1 cellular context compared by ENCODE assay signal in genomic region chr16:2751577-2752034, GRCh38.
A peak's percentile ranks its signal among the peaks of the same experiment; 100 is the strongest.
TF ChIP-seq lines count a peak whose summit lies in the region.

No MANE protein-coding gene starts in this region.

TF ChIP-seq in HepG2, 621 proteins besides CTCF, POLR2A, EP300 and RAD21 (continued from another document and continues in another):
- TF ChIP-seq ZSCAN21 (CRISPR knock-in tag; IDR thresholded peaks at IDR 0.05; ENCODE audit: borderline replicate concordance): no peak
- TF ChIP-seq HHEX (CRISPR knock-in tag; IDR thresholded peaks at IDR 0.05): no peak
- no peak for TF ChIP-seq IKZF1 (IDR thresholded peaks at IDR 0.05)
- TF ChIP-seq, protein P1, sequence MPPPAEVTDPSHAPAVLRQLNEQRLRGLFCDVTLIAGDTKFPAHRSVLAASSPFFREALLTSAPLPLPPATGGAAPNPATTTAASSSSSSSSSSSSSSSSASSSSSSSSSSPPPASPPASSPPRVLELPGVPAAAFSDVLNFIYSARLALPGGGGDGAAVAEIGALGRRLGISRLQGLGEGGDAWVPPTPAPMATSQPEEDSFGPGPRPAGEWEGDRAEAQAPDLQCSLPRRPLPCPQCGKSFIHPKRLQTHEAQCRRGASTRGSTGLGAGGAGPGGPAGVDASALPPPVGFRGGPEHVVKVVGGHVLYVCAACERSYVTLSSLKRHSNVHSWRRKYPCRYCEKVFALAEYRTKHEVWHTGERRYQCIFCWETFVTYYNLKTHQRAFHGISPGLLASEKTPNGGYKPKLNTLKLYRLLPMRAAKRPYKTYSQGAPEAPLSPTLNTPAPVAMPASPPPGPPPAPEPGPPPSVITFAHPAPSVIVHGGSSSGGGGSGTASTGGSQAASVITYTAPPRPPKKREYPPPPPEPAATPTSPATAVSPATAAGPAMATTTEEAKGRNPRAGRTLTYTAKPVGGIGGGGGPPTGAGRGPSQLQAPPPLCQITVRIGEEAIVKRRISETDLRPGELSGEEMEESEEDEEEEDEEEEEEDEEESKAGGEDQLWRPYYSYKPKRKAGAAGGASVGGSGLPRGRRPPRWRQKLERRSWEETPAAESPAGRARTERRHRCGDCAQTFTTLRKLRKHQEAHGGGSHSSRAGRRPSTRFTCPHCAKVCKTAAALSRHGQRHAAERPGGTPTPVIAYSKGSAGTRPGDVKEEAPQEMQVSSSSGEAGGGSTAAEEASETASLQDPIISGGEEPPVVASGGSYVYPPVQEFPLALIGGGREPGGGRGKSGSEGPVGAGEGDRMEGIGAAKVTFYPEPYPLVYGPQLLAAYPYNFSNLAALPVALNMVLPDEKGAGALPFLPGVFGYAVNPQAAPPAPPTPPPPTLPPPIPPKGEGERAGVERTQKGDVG (CRISPR knock-in tag; IDR thresholded peaks at IDR 0.05; ENCODE audit: borderline replicate concordance): 0 out of 2 replicates have a peak, but pooled peaks have one; percentile 38
- TF ChIP-seq, protein P2, sequence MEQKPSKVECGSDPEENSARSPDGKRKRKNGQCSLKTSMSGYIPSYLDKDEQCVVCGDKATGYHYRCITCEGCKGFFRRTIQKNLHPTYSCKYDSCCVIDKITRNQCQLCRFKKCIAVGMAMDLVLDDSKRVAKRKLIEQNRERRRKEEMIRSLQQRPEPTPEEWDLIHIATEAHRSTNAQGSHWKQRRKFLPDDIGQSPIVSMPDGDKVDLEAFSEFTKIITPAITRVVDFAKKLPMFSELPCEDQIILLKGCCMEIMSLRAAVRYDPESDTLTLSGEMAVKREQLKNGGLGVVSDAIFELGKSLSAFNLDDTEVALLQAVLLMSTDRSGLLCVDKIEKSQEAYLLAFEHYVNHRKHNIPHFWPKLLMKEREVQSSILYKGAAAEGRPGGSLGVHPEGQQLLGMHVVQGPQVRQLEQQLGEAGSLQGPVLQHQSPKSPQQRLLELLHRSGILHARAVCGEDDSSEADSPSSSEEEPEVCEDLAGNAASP (CRISPR knock-in tag; IDR thresholded peaks at IDR 0.05; ENCODE audit: borderline replicate concordance): 0 out of 2 replicates have a peak, but pooled peaks have one; percentile 7
- TF ChIP-seq NRL (CRISPR knock-in tag; IDR thresholded peaks at IDR 0.05; ENCODE audit: borderline replicate concordance): no peak
- no peak for TF ChIP-seq JDP2 (CRISPR knock-in tag; IDR thresholded peaks at IDR 0.05; ENCODE audit: borderline replicate concordance)
- TF ChIP-seq ZNF790 (CRISPR knock-in tag; IDR thresholded peaks at IDR 0.05; ENCODE audit: borderline replicate concordance): no peak
- 0 out of 2 replicates have a peak, but pooled peaks have one; percentile 7 for TF ChIP-seq RARA (CRISPR knock-in tag; IDR thresholded peaks at IDR 0.05)
- TF ChIP-seq, protein P3, sequence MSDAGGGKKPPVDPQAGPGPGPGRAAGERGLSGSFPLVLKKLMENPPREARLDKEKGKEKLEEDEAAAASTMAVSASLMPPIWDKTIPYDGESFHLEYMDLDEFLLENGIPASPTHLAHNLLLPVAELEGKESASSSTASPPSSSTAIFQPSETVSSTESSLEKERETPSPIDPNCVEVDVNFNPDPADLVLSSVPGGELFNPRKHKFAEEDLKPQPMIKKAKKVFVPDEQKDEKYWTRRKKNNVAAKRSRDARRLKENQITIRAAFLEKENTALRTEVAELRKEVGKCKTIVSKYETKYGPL (CRISPR knock-in tag; IDR thresholded peaks at IDR 0.05): peak; percentile 16; the same call in 1 of the 2 replicates
- no peak for TF ChIP-seq MXD1 (CRISPR knock-in tag; IDR thresholded peaks at IDR 0.05)
- no peak for TF ChIP-seq XBP1 (CRISPR knock-in tag; IDR thresholded peaks at IDR 0.05)
- no peak for TF ChIP-seq NR3C1 (CRISPR knock-in tag; IDR thresholded peaks at IDR 0.05)
- peak; percentile 18; the same call in 1 of the 2 replicates for TF ChIP-seq ZBTB39 (CRISPR knock-in tag; IDR thresholded peaks at IDR 0.05)
- TF ChIP-seq TCF7 (IDR thresholded peaks at IDR 0.05; ENCODE audit: low read depth): no peak
- no peak; the same call in 1 of the 2 replicates for TF ChIP-seq ZNF782 (CRISPR knock-in tag; IDR thresholded peaks at IDR 0.05; ENCODE audit: borderline replicate concordance)
- TF ChIP-seq ZNF138 (CRISPR knock-in tag; IDR thresholded peaks at IDR 0.05; ENCODE audit: low read depth): no peak
- no peak for TF ChIP-seq ZHX2 (IDR thresholded peaks at IDR 0.05; ENCODE audit: low read depth)
- TF ChIP-seq ZHX2 (CRISPR knock-in tag; IDR thresholded peaks at IDR 0.05; ENCODE audit: borderline replicate concordance): no peak
- TF ChIP-seq ATM (IDR thresholded peaks at IDR 0.05; ENCODE audit: borderline replicate concordance): no peak
- TF ChIP-seq MED1 (CRISPR knock-in tag; IDR thresholded peaks at IDR 0.05): peak; percentile 59; the same call in 1 of the 2 replicates
- TF ChIP-seq YY1 (IDR thresholded peaks at IDR 0.05; ENCODE audit: insufficient read depth, insufficient replicate concordance, low read depth, low read length): no peak
- 0 out of 2 replicates have a peak, but pooled peaks have one; percentile 6 for TF ChIP-seq ZNF709 (CRISPR knock-in tag; IDR thresholded peaks at IDR 0.05)
- no peak for TF ChIP-seq NCOA5 (CRISPR knock-in tag; IDR thresholded peaks at IDR 0.05)
- TF ChIP-seq ATF7 (IDR thresholded peaks at IDR 0.05): no peak
- no peak for TF ChIP-seq ATF7 (CRISPR knock-in tag; IDR thresholded peaks at IDR 0.05)
- no peak for TF ChIP-seq PBX2 (CRISPR knock-in tag; IDR thresholded peaks at IDR 0.05)
- TF ChIP-seq ZNF326 (CRISPR knock-in tag; IDR thresholded peaks at IDR 0.05; ENCODE audit: borderline replicate concordance): no peak
- no peak for TF ChIP-seq ARID2 (CRISPR knock-in tag; IDR thresholded peaks at IDR 0.05; ENCODE audit: borderline replicate concordance)
- no peak for TF ChIP-seq ZFYVE20 (CRISPR knock-in tag; IDR thresholded peaks at IDR 0.05; ENCODE audit: borderline replicate concordance, low read depth)
- TF ChIP-seq ZNF629 (CRISPR knock-in tag; conservative IDR thresholded peaks at IDR 0.05): no peak
- TF ChIP-seq GRHL1 (CRISPR knock-in tag; conservative IDR thresholded peaks at IDR 0.05): no peak
- TF ChIP-seq ERF (CRISPR knock-in tag; IDR thresholded peaks at IDR 0.05): no peak; the same call in none of the 2 replicates
- no peak for TF ChIP-seq TAF1 (CRISPR knock-in tag; IDR thresholded peaks at IDR 0.05)
- TF ChIP-seq ZSCAN31 (CRISPR knock-in tag; IDR thresholded peaks at IDR 0.05; ENCODE audit: low read depth): no peak
- TF ChIP-seq, protein P4, sequence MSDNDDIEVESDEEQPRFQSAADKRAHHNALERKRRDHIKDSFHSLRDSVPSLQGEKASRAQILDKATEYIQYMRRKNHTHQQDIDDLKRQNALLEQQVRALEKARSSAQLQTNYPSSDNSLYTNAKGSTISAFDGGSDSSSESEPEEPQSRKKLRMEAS (IDR thresholded peaks at IDR 0.05): no peak
- peak; percentile 68 for TF ChIP-seq POLR2AphosphoS5 (IDR thresholded peaks at IDR 0.05; ENCODE audit: low read depth, low read length)
- no peak for TF ChIP-seq ZMYM3 (CRISPR knock-in tag; IDR thresholded peaks at IDR 0.05)
- no peak for TF ChIP-seq ZEB1 (IDR thresholded peaks at IDR 0.05; ENCODE audit: insufficient replicate concordance, low read depth)
- TF ChIP-seq ZNF773 (CRISPR knock-in tag; IDR thresholded peaks at IDR 0.05; ENCODE audit: borderline replicate concordance): no peak
- TF ChIP-seq, protein P5, sequence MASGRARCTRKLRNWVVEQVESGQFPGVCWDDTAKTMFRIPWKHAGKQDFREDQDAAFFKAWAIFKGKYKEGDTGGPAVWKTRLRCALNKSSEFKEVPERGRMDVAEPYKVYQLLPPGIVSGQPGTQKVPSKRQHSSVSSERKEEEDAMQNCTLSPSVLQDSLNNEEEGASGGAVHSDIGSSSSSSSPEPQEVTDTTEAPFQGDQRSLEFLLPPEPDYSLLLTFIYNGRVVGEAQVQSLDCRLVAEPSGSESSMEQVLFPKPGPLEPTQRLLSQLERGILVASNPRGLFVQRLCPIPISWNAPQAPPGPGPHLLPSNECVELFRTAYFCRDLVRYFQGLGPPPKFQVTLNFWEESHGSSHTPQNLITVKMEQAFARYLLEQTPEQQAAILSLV (CRISPR knock-in tag; IDR thresholded peaks at IDR 0.05; ENCODE audit: borderline replicate concordance): no peak
